2 cellular contexts compared by ENCODE assay signal in genomic region chr1:203305809-203306088, GRCh38.
TF ChIP-seq lines count a peak whose summit lies in the region.

No MANE protein-coding gene starts in this region.

TF ChIP-seq in K562, 482 proteins besides CTCF, POLR2A, EP300 and RAD21 (continues in another document):
- TF ChIP-seq ZBTB2 (IDR thresholded peaks at IDR 0.05) (peak; percentile 1; the same call in 1 of the 2 replicates), COPS2 (conservative IDR thresholded peaks at IDR 0.05) (no peak), HDAC2 (IDR thresholded peaks at IDR 0.05) (no peak), ZBTB1 (CRISPR knock-in tag; IDR thresholded peaks at IDR 0.05; ENCODE audit: borderline replicate concordance, low read depth) (0 out of 2 replicates have a peak, but pooled peaks have one; percentile 51), PML (IDR thresholded peaks at IDR 0.05; ENCODE audit: low read length) (no peak), ZNF274 (IDR thresholded peaks at IDR 0.05; ENCODE audit: borderline replicate concordance, low read depth, low read length) (no peak), ZNF124 (CRISPR knock-in tag; IDR thresholded peaks at IDR 0.05) (no peak), AFF4 (CRISPR knock-in tag; IDR thresholded peaks at IDR 0.05) (peak; percentile 75; the same call in 1 of the 2 replicates), NFE2L1 (tag; IDR thresholded peaks at IDR 0.05; ENCODE audit: borderline replicate concordance, low read depth) (no peak), ID3 (CRISPR knock-in tag; IDR thresholded peaks at IDR 0.05) (no peak), ID3 (tag; IDR thresholded peaks at IDR 0.05) (0 out of 2 replicates have a peak, but pooled peaks have one; percentile 47), EZH2 (IDR thresholded peaks at IDR 0.05; ENCODE audit: borderline replicate concordance, low read depth, low read length) (no peak), MAZ (CRISPR knock-in tag; conservative IDR thresholded peaks at IDR 0.05 in 1 of 2, IDR thresholded peaks at IDR 0.05 in 1 of 2) (0 out of 4 replicates have a peak, but pooled peaks of 1 of the 2 experiments have one; percentile 6), LARP7 (IDR thresholded peaks at IDR 0.05) (no peak), ZNF431 (CRISPR knock-in tag; IDR thresholded peaks at IDR 0.05) (0 out of 2 replicates have a peak, but pooled peaks have one; percentile 38), GTF2F1 (IDR thresholded peaks at IDR 0.05; ENCODE audit: low read depth, low read length) (no peak), IRF9 (tag; IDR thresholded peaks at IDR 0.05) (no peak), ZNF561 (CRISPR knock-in tag; conservative IDR thresholded peaks at IDR 0.05) (no peak), NR2C1 (IDR thresholded peaks at IDR 0.05) (no peak), NR2C1 (tag; IDR thresholded peaks at IDR 0.05) (no peak), SIN3A (IDR thresholded peaks at IDR 0.05; ENCODE audit: borderline replicate concordance in 2 of 2, control insufficient read depth in 1 of 2, low read depth in 2 of 2, low read length in 2 of 2) (no peak), RBM22 (IDR thresholded peaks at IDR 0.05; ENCODE audit: low read depth, low read length, poor library complexity, severe bottlenecking) (no peak), ZKSCAN1 (IDR thresholded peaks at IDR 0.05; ENCODE audit: low read depth, low read length) (no peak), ZNF444 (CRISPR knock-in tag; IDR thresholded peaks at IDR 0.05) (no peak), ETV6 (IDR thresholded peaks at IDR 0.05; ENCODE audit: borderline replicate concordance in 1 of 2, low read depth in 2 of 2, low read length in 1 of 2) (no peak), ETV6 (CRISPR knock-in tag; IDR thresholded peaks at IDR 0.05; ENCODE audit: borderline replicate concordance) (0 out of 2 replicates have a peak, but pooled peaks have one; percentile 36)

TF ChIP-seq in HepG2, 621 proteins besides CTCF, POLR2A, EP300 and RAD21 (continues in another document):
- TF ChIP-seq FOXO4 (CRISPR knock-in tag; conservative IDR thresholded peaks at IDR 0.05) (0 out of 2 replicates have a peak, but pooled peaks have one; percentile 90), ZNF780A (CRISPR knock-in tag; IDR thresholded peaks at IDR 0.05) (peak; percentile 47; the same call in 1 of the 2 replicates), ZBTB37 (CRISPR knock-in tag; IDR thresholded peaks at IDR 0.05) (no peak), NFYC (CRISPR knock-in tag; IDR thresholded peaks at IDR 0.05) (no peak), ATM (IDR thresholded peaks at IDR 0.05; ENCODE audit: borderline replicate concordance) (no peak), ZNF367 (CRISPR knock-in tag; IDR thresholded peaks at IDR 0.05; ENCODE audit: borderline replicate concordance) (no peak), UBTF (CRISPR knock-in tag; IDR thresholded peaks at IDR 0.05) (peak; percentile 74; the same call in 1 of the 2 replicates), ZFX (CRISPR knock-in tag; IDR thresholded peaks at IDR 0.05; ENCODE audit: low read depth) (peak; percentile 49; the same call in 1 of the 2 replicates), KDM3A (CRISPR knock-in tag; IDR thresholded peaks at IDR 0.05; ENCODE audit: low read depth) (0 out of 2 replicates have a peak, but pooled peaks have one; percentile 9), ARID3A (IDR thresholded peaks at IDR 0.05; ENCODE audit: low read depth, low read length) (no peak), THAP7 (CRISPR knock-in tag; IDR thresholded peaks at IDR 0.05) (0 out of 2 replicates have a peak, but pooled peaks have one; percentile 30), GABPB1 (CRISPR knock-in tag; IDR thresholded peaks at IDR 0.05) (no peak; the same call in 1 of the 2 replicates), ZNF280D (CRISPR knock-in tag; IDR thresholded peaks at IDR 0.05) (no peak), ZNF280B (CRISPR knock-in tag; IDR thresholded peaks at IDR 0.05; ENCODE audit: borderline replicate concordance) (0 out of 2 replicates have a peak, but pooled peaks have one; percentile 68), REST (IDR thresholded peaks at IDR 0.05; ENCODE audit: borderline replicate concordance in 1 of 2, low read depth in 1 of 2, low read length in 2 of 2) (no peak), DNMT3B (CRISPR knock-in tag; conservative IDR thresholded peaks at IDR 0.05) (no peak), ZNF605 (CRISPR knock-in tag; IDR thresholded peaks at IDR 0.05) (0 out of 2 replicates have a peak, but pooled peaks have one; percentile 12), ZFP91 (CRISPR knock-in tag; IDR thresholded peaks at IDR 0.05; ENCODE audit: borderline replicate concordance) (peak; percentile 31; the same call in 1 of the 2 replicates), STAT5B (CRISPR knock-in tag; IDR thresholded peaks at IDR 0.05) (no peak)
